ENCODE assay signal across 14 cellular contexts in the genomic region with DNA sequence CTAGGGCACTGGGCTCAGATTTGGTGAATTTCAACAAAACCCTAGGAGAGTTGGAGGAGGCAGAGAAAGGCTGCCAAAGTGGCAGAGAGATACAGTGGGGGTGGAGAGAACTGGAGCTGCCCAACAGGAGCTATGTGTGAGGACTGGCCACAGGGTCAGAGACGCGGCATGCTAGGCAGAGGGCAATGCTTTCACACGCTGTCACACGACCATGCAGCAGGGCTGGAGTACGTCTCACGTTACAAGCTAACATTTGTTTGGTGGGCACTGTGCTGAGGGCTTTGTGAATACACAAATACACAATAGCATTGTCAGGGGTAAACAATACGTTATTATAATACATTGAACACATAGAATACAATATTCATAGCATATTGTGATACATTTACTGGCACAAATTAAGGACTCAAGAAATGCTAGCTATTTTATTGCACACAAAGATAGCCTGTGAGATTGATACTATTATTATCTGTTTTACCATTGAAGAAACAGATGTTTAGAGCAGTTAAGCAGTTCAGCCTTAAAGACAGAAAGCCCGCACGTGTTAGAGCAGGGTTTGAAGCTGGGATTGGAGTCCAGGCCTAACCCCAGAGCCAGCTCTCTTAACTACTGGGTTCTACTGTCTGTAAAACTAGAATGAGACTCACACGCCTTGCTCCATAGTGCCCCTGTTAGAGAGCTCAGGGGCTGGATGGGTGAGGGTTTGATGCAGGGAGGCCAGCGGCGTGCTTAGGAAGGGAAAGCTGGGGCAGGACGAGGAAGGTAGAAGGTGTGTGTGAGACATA. TPM values are rescaled to one million over a fixed set of nuclear protein-coding genes. Genes with fewer than 3 reads are reported as not detected.
A peak's percentile ranks its signal among the peaks of the same experiment; 100 is the strongest.
DNase-seq lines count a peak whose midpoint lies in the region; ATAC-seq, FAIRE-seq and TF ChIP-seq lines count a peak whose summit lies in the region.
"Had no signal": no experiment of that assay in that cellular context is flagged by ENCODE, and none has a peak within 500 bp of the region (broad histone marks: within the 10 kb centered on the region; RNA-seq: fewer than 3 reads in every experiment).

No MANE protein-coding gene starts in this region.

- FAIRE-seq in GM12892 (lab: Jason Lieb, UNC), result no peak

- no peaks in the 10 kb centered on the region for H3K9me3 Mint-ChIP-seq in activated CD8-positive, alpha-beta memory T cell treated with anti-CD3 and anti-CD28 coated beads, Interleukin-2, amount 10 ng/mL, durations not matched to agents 7 days and 5 days (ENCODE audit: low read depth)
- no peaks in the 10 kb centered on the region for H3K9me3 Mint-ChIP-seq in activated naive CD8-positive, alpha-beta T cell treated with anti-CD3 and anti-CD28 coated beads for 36 hours
- H3K9me3 Mint-ChIP-seq: activated naive CD8-positive, alpha-beta T cell treated with anti-CD3 and anti-CD28 coated beads, Interleukin-2, amount 10 ng/mL, durations not matched to agents 7 days and 5 days had no signal

- peaks cover 14% of the 10 kb centered on the region for H3K27me3 Mint-ChIP-seq in activated CD8-positive, alpha-beta memory T cell treated with anti-CD3 and anti-CD28 coated beads, Interleukin-2, amount 10 ng/mL, durations not matched to agents 7 days and 5 days
- H3K27me3 Mint-ChIP-seq in activated naive CD8-positive, alpha-beta T cell treated with anti-CD3 and anti-CD28 coated beads for 36 hours, result no peaks in the 10 kb centered on the region

- no peak for TF ChIP-seq POLR2A in GM12892 (IDR thresholded peaks at IDR 0.05; ENCODE audit: low read depth, low read length)

- H3K4me1 Mint-ChIP-seq in activated CD8-positive, alpha-beta memory T cell treated with anti-CD3 and anti-CD28 coated beads, Interleukin-2, amount 10 ng/mL, durations not matched to agents 7 days and 5 days, result no peaks in the 10 kb centered on the region
- peaks cover 12% of the 10 kb centered on the region for H3K4me1 Mint-ChIP-seq in activated naive CD8-positive, alpha-beta T cell treated with anti-CD3 and anti-CD28 coated beads for 36 hours
- H3K4me1 Mint-ChIP-seq: activated naive CD8-positive, alpha-beta T cell treated with anti-CD3 and anti-CD28 coated beads, Interleukin-2, amount 10 ng/mL, durations not matched to agents 7 days and 5 days had no signal

- CTCF ChIA-PET in activated CD8-positive, alpha-beta memory T cell treated with anti-CD3 and anti-CD28 coated beads, Interleukin-2, amount 10 ng/mL, durations not matched to agents 7 days and 5 days (lab: Charles Lee), result interaction anchor here (1.0 to 2.3 kb wide), 6 partner anchors 16 to 340 kb away, joined by 3 to 8 read pairs (median 3); no protein-coding TSS in a partner anchor

- H3K27ac Mint-ChIP-seq in activated CD8-positive, alpha-beta memory T cell treated with anti-CD3 and anti-CD28 coated beads, Interleukin-2, amount 10 ng/mL, durations not matched to agents 7 days and 5 days, result no peak overlapping the region
- no peak overlapping the region for H3K27ac Mint-ChIP-seq in activated naive CD8-positive, alpha-beta T cell treated with anti-CD3 and anti-CD28 coated beads for 36 hours
- H3K27ac Mint-ChIP-seq: activated naive CD8-positive, alpha-beta T cell treated with anti-CD3 and anti-CD28 coated beads, Interleukin-2, amount 10 ng/mL, durations not matched to agents 7 days and 5 days had no signal

- no peaks in the 10 kb centered on the region for H3K36me3 Mint-ChIP-seq in activated CD8-positive, alpha-beta memory T cell treated with anti-CD3 and anti-CD28 coated beads, Interleukin-2, amount 10 ng/mL, durations not matched to agents 7 days and 5 days
- no peaks in the 10 kb centered on the region for H3K36me3 Mint-ChIP-seq in activated naive CD8-positive, alpha-beta T cell treated with anti-CD3 and anti-CD28 coated beads for 36 hours
- H3K36me3 Mint-ChIP-seq: activated naive CD8-positive, alpha-beta T cell treated with anti-CD3 and anti-CD28 coated beads, Interleukin-2, amount 10 ng/mL, durations not matched to agents 7 days and 5 days had no signal

- DNase-seq in activated CD8-positive, alpha-beta memory T cell treated with anti-CD3 and anti-CD28 coated beads, Interleukin-2, amount 50 U/mL, for 48 hours, result peak; percentile 30
- no peak for DNase-seq in activated CD8-positive, alpha-beta memory T cell treated with anti-CD3 and anti-CD28 coated beads, Interleukin-2, amount 10 ng/mL, durations not matched to agents 7 days and 5 days
- no peak for DNase-seq in Right ventricle myocardium inferior (ENCODE audit: missing footprints)
- DNase-seq in myocyte (ENCODE audit: low read depth), result peak; percentile 84
- peak; percentile 38 for DNase-seq in ureter (ENCODE audit: low spot score)
- DNase-seq in activated naive CD8-positive, alpha-beta T cell treated with anti-CD3 and anti-CD28 coated beads for 36 hours, result no peak
- DNase-seq in GM12892 (ENCODE audit: insufficient read length), result no peak
- DNase-seq in KG1 (lab: John Stamatoyannopoulos, UW), result no peak
- DNase-seq: activated naive CD8-positive, alpha-beta T cell treated with anti-CD3 and anti-CD28 coated beads, Interleukin-2, amount 10 ng/mL, durations not matched to agents 7 days and 5 days; Caco-2; cortex of kidney; SHP77 had no signal

- no peak overlapping the region for H3K4me3 Mint-ChIP-seq in activated CD8-positive, alpha-beta memory T cell treated with anti-CD3 and anti-CD28 coated beads, Interleukin-2, amount 10 ng/mL, durations not matched to agents 7 days and 5 days
- H3K4me3 Mint-ChIP-seq in activated naive CD8-positive, alpha-beta T cell treated with anti-CD3 and anti-CD28 coated beads for 36 hours, result no peak overlapping the region
- H3K4me3 Mint-ChIP-seq: activated naive CD8-positive, alpha-beta T cell treated with anti-CD3 and anti-CD28 coated beads, Interleukin-2, amount 10 ng/mL, durations not matched to agents 7 days and 5 days had no signal

- intact Hi-C loops in Right ventricle myocardium inferior (cut with DNase I), result no loop called here

- no peak for ATAC-seq in activated CD8-positive, alpha-beta memory T cell treated with anti-CD3 and anti-CD28 coated beads, Interleukin-2, amount 10 ng/mL, durations not matched to agents 7 days and 5 days
- ATAC-seq in Right ventricle myocardium inferior, result peak; percentile 71

RNA-seq across cellular contexts. Expression of gene RAB7B, which starts 4.5 kb away (rescaled TPM):
- total RNA-seq in activated CD8-positive, alpha-beta memory T cell treated with anti-CD3 and anti-CD28 coated beads, Interleukin-2, amount 10 ng/mL, durations not matched to agents 7 days and 5 days, result not detected
- total RNA-seq in Right ventricle myocardium inferior (1.6 TPM), myocyte (6.2 and 9.0 TPM in 2 replicates), ureter (11.7 TPM)
- polyA plus RNA-seq in myocyte (2012), result 6.9 TPM
- not detected for total RNA-seq in activated naive CD8-positive, alpha-beta T cell treated with anti-CD3 and anti-CD28 coated beads for 36 hours
- polyA plus RNA-seq in GM12892 (2012; ENCODE audit: missing spikeins), result not detected
- total RNA-seq: Caco-2 had no signal

RNA-seq across cellular contexts. Expression of gene CTSE, which starts 25.0 kb away (rescaled TPM):
- not detected for total RNA-seq in activated CD8-positive, alpha-beta memory T cell treated with anti-CD3 and anti-CD28 coated beads, Interleukin-2, amount 10 ng/mL, durations not matched to agents 7 days and 5 days
- total RNA-seq in Right ventricle myocardium inferior (not detected), myocyte (not detected in 2 replicates), ureter (25.3 TPM)
- not detected for polyA plus RNA-seq in myocyte (2012)
- not detected for total RNA-seq in activated naive CD8-positive, alpha-beta T cell treated with anti-CD3 and anti-CD28 coated beads for 36 hours
- not detected for polyA plus RNA-seq in GM12892 (2012; ENCODE audit: missing spikeins)
- total RNA-seq: activated naive CD8-positive, alpha-beta T cell treated with anti-CD3 and anti-CD28 coated beads, Interleukin-2, amount 10 ng/mL, durations not matched to agents 7 days and 5 days; kidney epithelial cell had no signal

RNA-seq across cellular contexts. Expression of gene RHEX, which starts 54.3 kb away (rescaled TPM):
- not detected for total RNA-seq in activated CD8-positive, alpha-beta memory T cell treated with anti-CD3 and anti-CD28 coated beads, Interleukin-2, amount 10 ng/mL, durations not matched to agents 7 days and 5 days
- 0.81 TPM for total RNA-seq in Right ventricle myocardium inferior
- total RNA-seq in myocyte, result not detected in 2 replicates
- not detected for polyA plus RNA-seq in myocyte (2012)
- total RNA-seq in ureter, result 27.1 TPM
- not detected for total RNA-seq in activated naive CD8-positive, alpha-beta T cell treated with anti-CD3 and anti-CD28 coated beads for 36 hours
- 1.8 TPM for polyA plus RNA-seq in GM12892 (2012; ENCODE audit: missing spikeins)
- total RNA-seq: activated naive CD8-positive, alpha-beta T cell treated with anti-CD3 and anti-CD28 coated beads, Interleukin-2, amount 10 ng/mL, durations not matched to agents 7 days and 5 days; Caco-2 had no signal

RNA-seq across cellular contexts. Expression of gene SLC26A9, which starts 55.4 kb away (rescaled TPM):
- total RNA-seq in activated CD8-positive, alpha-beta memory T cell treated with anti-CD3 and anti-CD28 coated beads, Interleukin-2, amount 10 ng/mL, durations not matched to agents 7 days and 5 days, result not detected
- total RNA-seq in Right ventricle myocardium inferior (25.4 TPM), myocyte (0.16 TPM in 1 of 2 replicates, not detected in the other), ureter (0.13 TPM)
- polyA plus RNA-seq in myocyte (2012), result 0.03 TPM
- not detected for total RNA-seq in activated naive CD8-positive, alpha-beta T cell treated with anti-CD3 and anti-CD28 coated beads for 36 hours
- polyA plus RNA-seq in GM12892 (2012; ENCODE audit: missing spikeins), result 0.32 TPM
- total RNA-seq: activated naive CD8-positive, alpha-beta T cell treated with anti-CD3 and anti-CD28 coated beads, Interleukin-2, amount 10 ng/mL, durations not matched to agents 7 days and 5 days; Caco-2; kidney epithelial cell; urinary bladder had no signal
- polyA plus RNA-seq: urinary bladder had no signal

Comparison
In these comparisons a context has a peak if more than half of its experiments do, and no peak if none do; other contexts are left out.
1. DNase-seq: peak in activated CD8-positive, alpha-beta memory T cell treated with anti-CD3 and anti-CD28 coated beads, Interleukin-2, amount 50 U/mL, for 48 hours (single experiment), myocyte (single experiment) and ureter (single experiment); none in activated CD8-positive, alpha-beta memory T cell treated with anti-CD3 and anti-CD28 coated beads, Interleukin-2, amount 10 ng/mL, durations not matched to agents 7 days and 5 days (single experiment), Right ventricle myocardium inferior (single experiment), activated naive CD8-positive, alpha-beta T cell treated with anti-CD3 and anti-CD28 coated beads for 36 hours (single experiment), GM12892 (single experiment) and KG1 (single experiment).
2. RNA of gene CTSE, which starts 25.0 kb away (total RNA-seq): 25.3 TPM in ureter (single experiment); not detected in Right ventricle myocardium inferior (single experiment), not detected in activated CD8-positive, alpha-beta memory T cell treated with anti-CD3 and anti-CD28 coated beads, Interleukin-2, amount 10 ng/mL, durations not matched to agents 7 days and 5 days, not detected in myocyte and not detected in activated naive CD8-positive, alpha-beta T cell treated with anti-CD3 and anti-CD28 coated beads for 36 hours; every median in the first group is over 10 times any median in the second.
3. RNA of gene RHEX, which starts 54.3 kb away (total RNA-seq): 27.1 TPM in ureter (single experiment); 0.81 TPM in Right ventricle myocardium inferior (single experiment), not detected in activated naive CD8-positive, alpha-beta T cell treated with anti-CD3 and anti-CD28 coated beads for 36 hours, not detected in activated CD8-positive, alpha-beta memory T cell treated with anti-CD3 and anti-CD28 coated beads, Interleukin-2, amount 10 ng/mL, durations not matched to agents 7 days and 5 days and not detected in myocyte; every median in the first group is over 10 times any median in the second.